ENCODE assay signal across 20 cellular contexts in genomic region chr10:6586501-6586900, GRCh38. TPM values are rescaled to one million over a fixed set of nuclear protein-coding genes. Genes with fewer than 3 reads are reported as not detected.
DNase-seq lines count a peak whose midpoint lies in the region; ATAC-seq and TF ChIP-seq lines count a peak whose summit lies in the region.
"Had no signal": no experiment of that assay in that cellular context is flagged by ENCODE, and none has a peak within 500 bp of the region (broad histone marks: within the 10 kb centered on the region; RNA-seq: fewer than 3 reads in every experiment).

No MANE protein-coding gene starts in this region.

- H3K9me3 Mint-ChIP-seq in activated CD8-positive, alpha-beta memory T cell treated with anti-CD3 and anti-CD28 coated beads, Interleukin-2, amount 10 ng/mL, durations not matched to agents 7 days and 5 days (ENCODE audit: low read depth) = no peaks in the 10 kb centered on the region
- no peaks in the 10 kb centered on the region for H3K9me3 Mint-ChIP-seq in activated naive CD4-positive, alpha-beta T cell treated with anti-CD3 and anti-CD28 coated beads, Interleukin-2, amount 50 U/mL, for 72 hours
- no peaks in the 10 kb centered on the region; the same call in 2 of the 3 replicates for H3K9me3 Mint-ChIP-seq in GM23338
- H3K9me3 Mint-ChIP-seq: type B pancreatic cell had no signal

- H3K9me2 ChIP-seq in GM23338 (ENCODE audit: insufficient read depth) = no peaks in the 10 kb centered on the region
- H3K9me2 ChIP-seq: SK-N-SH had no signal

- peak overlapping the region; percentile 97 for H3K4me3 Mint-ChIP-seq in activated CD8-positive, alpha-beta memory T cell treated with anti-CD3 and anti-CD28 coated beads, Interleukin-2, amount 10 ng/mL, durations not matched to agents 7 days and 5 days
- no peak overlapping the region for H3K4me3 Mint-ChIP-seq in GM23338
- H3K4me3 Mint-ChIP-seq: type B pancreatic cell had no signal

- H3K27me3 ChIP-seq in psoas muscle (ENCODE audit: insufficient read depth in 3 of 3, low read length in 2 of 3) (no peaks in the 10 kb centered on the region), GM23338 (ENCODE audit: insufficient read depth) (no peaks in the 10 kb centered on the region)
- H3K27me3 ChIP-seq: breast epithelium had no signal

- no peak overlapping the region for H2AFZ ChIP-seq in GM23338

- H3K79me2 ChIP-seq in GM23338 (replicated peaks; ENCODE audit: insufficient read depth) = 0 out of 2 replicates have a peak, but pooled peaks cover 5% of the 10 kb centered on the region

- H3K4me1 ChIP-seq in HEK293 (ENCODE audit: control insufficient read depth, insufficient read depth, low read length) = peaks cover 8% of the 10 kb centered on the region; the same call in 1 of the 2 replicates
- H3K4me1 ChIP-seq in psoas muscle = peaks cover 36% of the 10 kb centered on the region
- H3K4me1 ChIP-seq in GM23338 (ENCODE audit: insufficient read depth) = no peaks in the 10 kb centered on the region
- H3K4me1 ChIP-seq: breast epithelium had no signal

- no peak for ATAC-seq in activated CD8-positive, alpha-beta memory T cell treated with anti-CD3 and anti-CD28 coated beads, Interleukin-2, amount 10 ng/mL, durations not matched to agents 7 days and 5 days
- ATAC-seq in activated naive CD4-positive, alpha-beta T cell treated with anti-CD3 and anti-CD28 coated beads, Interleukin-2, amount 50 U/mL, for 72 hours = peak; percentile 48 to 66
- peak in 1 of 4 donors; percentile 13 for ATAC-seq in psoas muscle
- no peak for ATAC-seq in GM19328 (IDR thresholded peaks at IDR 0.05; ENCODE audit: unreplicated experiment)
- ATAC-seq in GM23338 = no peak

- peaks cover 81% of the 10 kb centered on the region for H3K36me3 Mint-ChIP-seq in activated CD8-positive, alpha-beta memory T cell treated with anti-CD3 and anti-CD28 coated beads, Interleukin-2, amount 10 ng/mL, durations not matched to agents 7 days and 5 days
- H3K36me3 Mint-ChIP-seq in activated naive CD4-positive, alpha-beta T cell treated with anti-CD3 and anti-CD28 coated beads, Interleukin-2, amount 50 U/mL, for 72 hours = peaks cover 57 to 87% of the 10 kb centered on the region in 2 donors
- peaks cover 56% of the 10 kb centered on the region for H3K36me3 Mint-ChIP-seq in GM23338 (ENCODE audit: low read depth)
- H3K36me3 Mint-ChIP-seq: type B pancreatic cell had no signal

- no peaks in the 10 kb centered on the region for H3K27me3 Mint-ChIP-seq in activated CD8-positive, alpha-beta memory T cell treated with anti-CD3 and anti-CD28 coated beads, Interleukin-2, amount 10 ng/mL, durations not matched to agents 7 days and 5 days
- no peaks in the 10 kb centered on the region for H3K27me3 Mint-ChIP-seq in GM23338 (ENCODE audit: insufficient read depth, low read depth, poor library complexity)

- CTCF ChIA-PET in activated CD8-positive, alpha-beta memory T cell treated with anti-CD3 and anti-CD28 coated beads, Interleukin-2, amount 10 ng/mL, durations not matched to agents 7 days and 5 days (lab: Charles Lee) = interaction anchor here (1.0 to 1.2 kb wide), 2 partner anchors 15 to 81 kb away, joined by 4 read pairs; no protein-coding TSS in a partner anchor
- CTCF ChIA-PET in HEK293 (lab: Yijun Ruan, JAX) = interaction anchor here (1.0 kb wide), 1 partner anchor 18 kb away, joined by 3 read pairs; no protein-coding TSS in a partner anchor

- peak overlapping the region; percentile 65 for H3K27ac Mint-ChIP-seq in activated CD8-positive, alpha-beta memory T cell treated with anti-CD3 and anti-CD28 coated beads, Interleukin-2, amount 10 ng/mL, durations not matched to agents 7 days and 5 days
- H3K27ac Mint-ChIP-seq in activated naive CD4-positive, alpha-beta T cell treated with anti-CD3 and anti-CD28 coated beads, Interleukin-2, amount 50 U/mL, for 72 hours = peak overlapping the region; percentile 91 to 98
- H3K27ac Mint-ChIP-seq in GM23338 = no peak overlapping the region
- H3K27ac Mint-ChIP-seq: type B pancreatic cell had no signal

- POLR2A ChIA-PET in HEK293 (lab: Yijun Ruan, JAX) = no interaction called here

- WGBS in psoas muscle, 3 donors = 53 to 67% (median 54%) methylated on average over 4 of the region's 4 CpGs

- no peaks in the 10 kb centered on the region for H4K20me1 ChIP-seq in GM23338 (replicated peaks; ENCODE audit: insufficient read depth)

- no peak overlapping the region for H3K4me3 ChIP-seq in HEK293 (ENCODE audit: low read depth, low read length)
- no peak overlapping the region for H3K4me3 ChIP-seq in psoas muscle
- no peak overlapping the region for H3K4me3 ChIP-seq in GM23338
- H3K4me3 ChIP-seq: breast epithelium had no signal

- H3K36me3 ChIP-seq in HEK293 (ENCODE audit: control insufficient read depth in 2 of 2, insufficient read depth in 1 of 2, low read length in 2 of 2) (peaks cover 0 to 17% of the 10 kb centered on the region in 2 experiments; a peak in 2 of 3 replicates), psoas muscle (ENCODE audit: insufficient read depth in 1 of 2, low read depth in 1 of 2) (peaks cover 0 to 65% of the 10 kb centered on the region in 2 donors), GM23338 (ENCODE audit: insufficient read depth) (peaks cover 37% of the 10 kb centered on the region)
- H3K36me3 ChIP-seq: breast epithelium had no signal

- H3K4me2 ChIP-seq in GM23338 = no peak overlapping the region
- H3K4me2 ChIP-seq: SK-N-SH had no signal

- intact Hi-C loops in psoas muscle (cut with DNase I) = no loop called here

- no peak overlapping the region for H3K27ac ChIP-seq in HEK293 (ENCODE audit: extremely low read depth, low read depth, low read length)
- peak overlapping the region; percentile 63 for H3K27ac ChIP-seq in psoas muscle
- H3K27ac ChIP-seq in GM23338 (ENCODE audit: low read depth) = no peak overlapping the region
- H3K27ac ChIP-seq: breast epithelium had no signal

- H3F3A ChIP-seq in GM23338 (replicated peaks; ENCODE audit: low read depth) = peaks cover 6% of the 10 kb centered on the region; the same call in 1 of the 2 replicates

- peaks cover 75% of the 10 kb centered on the region for H3K4me1 Mint-ChIP-seq in activated CD8-positive, alpha-beta memory T cell treated with anti-CD3 and anti-CD28 coated beads, Interleukin-2, amount 10 ng/mL, durations not matched to agents 7 days and 5 days
- peaks cover 7% of the 10 kb centered on the region for H3K4me1 Mint-ChIP-seq in GM23338

- no peaks in the 10 kb centered on the region for H3K9me3 ChIP-seq in HEK293 (ENCODE audit: control insufficient read depth, insufficient read depth, low read depth, low read length)
- no peaks in the 10 kb centered on the region for H3K9me3 ChIP-seq in psoas muscle
- H3K9me3 ChIP-seq: breast epithelium, SK-N-SH had no signal

- no peak for DNase-seq in activated CD8-positive, alpha-beta memory T cell treated with anti-CD3 and anti-CD28 coated beads, Interleukin-2, amount 10 ng/mL, durations not matched to agents 7 days and 5 days
- no peak for DNase-seq in activated CD8-positive, alpha-beta memory T cell treated with anti-CD3 and anti-CD28 coated beads for 24 hours
- DNase-seq in activated naive CD4-positive, alpha-beta T cell treated with anti-CD3 and anti-CD28 coated beads, Interleukin-2, amount 50 U/mL, for 72 hours (ENCODE audit: low spot score in 2 of 2) = no peak
- DNase-seq in psoas muscle = no peak
- DNase-seq in 8988T = no peak
- no peak for DNase-seq in GM23338 (ENCODE audit: low spot score)
- DNase-seq: amniotic stem cell, cortex of kidney, GOT3, kidney, NCI-H1092, NCI-H2029, NCI-H2227 treated with DMSO at 0.1 percent for 48 hours, occipital lobe, SK-N-SH had no signal

- TF ChIP-seq CTCF in HEK293 (tag by site-specific recombination; IDR thresholded peaks at IDR 0.05) (no peak), psoas muscle (IDR thresholded peaks at IDR 0.05) (no peak), GM23338 (conservative IDR thresholded peaks at IDR 0.05; ENCODE audit: low read depth in 2 of 2) (no peak)

TF ChIP-seq in HEK293, 187 proteins besides CTCF, POLR2A, EP300 and RAD21:
- TF ChIP-seq SCRT2 (tag by site-specific recombination; IDR thresholded peaks at IDR 0.05) (0 out of 2 replicates have a peak, but pooled peaks have one; percentile 16), ZNF292 (tag by site-specific recombination; IDR thresholded peaks at IDR 0.05; ENCODE audit: borderline replicate concordance, low read depth) (no peak), ZNF211 (tag by site-specific recombination; IDR thresholded peaks at IDR 0.05; ENCODE audit: low read depth) (no peak)

TF ChIP-seq in GM23338, 12 proteins besides CTCF, POLR2A, EP300 and RAD21 (continues in another document):
- TF ChIP-seq EZH2phosphoT487 (IDR thresholded peaks at IDR 0.05; ENCODE audit: unreplicated experiment) (no peak), STAT1 (IDR thresholded peaks at IDR 0.05; ENCODE audit: unreplicated experiment) (no peak), JUNB (IDR thresholded peaks at IDR 0.05; ENCODE audit: unreplicated experiment) (no peak), ZNF114 (CRISPR knock-in tag; IDR thresholded peaks at IDR 0.05) (no peak)

RNA-seq across cellular contexts. Expression of gene PRKCQ, which starts 6.4 kb away (rescaled TPM):
- total RNA-seq in activated CD8-positive, alpha-beta memory T cell treated with anti-CD3 and anti-CD28 coated beads, Interleukin-2, amount 10 ng/mL, durations not matched to agents 7 days and 5 days = 10 to 100 TPM; 51.0 to 58.7 TPM
- 10 to 100 TPM; 27.5 to 48.4 TPM for total RNA-seq in activated naive CD4-positive, alpha-beta T cell treated with anti-CD3 and anti-CD28 coated beads, Interleukin-2, amount 50 U/mL, for 72 hours
- 10 to 100 TPM; 17.9 to 76.3 (median 65.6) TPM for total RNA-seq in psoas muscle
- polyA plus RNA-seq in psoas muscle (10 to 100 TPM in 2 of 3 donors, 1 to 10 TPM in 1; 6.6 to 33.8 (median 23.9) TPM), GM23338 (2016; fragmentation: Nextera tagmentation; extraction: Ambion mirVana) (10.8 and 12.6 TPM in 2 replicates)
- 27.5 and 28.5 TPM in 2 replicates for total RNA-seq in GM23338 (2014; rRNA removed; shearing (Covaris generic))
- total RNA-seq: LHCN-M2 had no signal

Comparison
In these comparisons a context has a peak if more than half of its experiments do, and no peak if none do; other contexts are left out.
1. ATAC-seq: peak in activated naive CD4-positive, alpha-beta T cell treated with anti-CD3 and anti-CD28 coated beads, Interleukin-2, amount 50 U/mL, for 72 hours (2 of 2); none in activated CD8-positive, alpha-beta memory T cell treated with anti-CD3 and anti-CD28 coated beads, Interleukin-2, amount 10 ng/mL, durations not matched to agents 7 days and 5 days (single experiment), GM19328 (single experiment) and GM23338 (single experiment).